Comparison of ENCODE assay signal across 30 cellular contexts in genomic region chr6:93136111-93136510, GRCh38.
"Had no signal": no experiment of that assay in that cellular context is flagged by ENCODE, and none has a peak within 500 bp of the region (broad histone marks: within the 10 kb centered on the region; RNA-seq: fewer than 3 reads in every experiment).

No MANE protein-coding gene starts in this region.

- H3K27ac ChIP-seq: brain microvascular endothelial cell, SJCRH30, SK-N-MC had no signal

- H3K9me3 ChIP-seq: SJCRH30 had no signal

- H3K4me3 ChIP-seq: K562, SJCRH30, SK-N-MC had no signal

- H3K36me3 ChIP-seq: brain microvascular endothelial cell, SJCRH30 had no signal

- H3K27me3 ChIP-seq: brain microvascular endothelial cell, SJCRH30 had no signal

- DNase-seq: activated B cell treated with CpG ODN at 0.5 μM for 24 hours; activated CD4-positive, alpha-beta T cell treated with anti-CD3 and anti-CD28 coated beads for 1 hour; activated CD4-positive, alpha-beta T cell treated with anti-CD3 and anti-CD28 coated beads, Interleukin-2, amount 10 ng/mL, durations not matched to agents 24 days and 14 days; activated CD4-positive, alpha-beta T cell treated with anti-CD3 and anti-CD28 coated beads, Interleukin-2, amount 50 U/mL, for 4 hours; activated CD8-positive, alpha-beta T cell treated with anti-CD3 and anti-CD28 coated beads for 36 hours; activated effector memory CD4-positive, alpha-beta T cell treated with anti-CD3 and anti-CD28 coated beads, Interleukin-2, amount 50 U/mL, for 16 hours; activated naive CD4-positive, alpha-beta T cell; activated naive CD4-positive, alpha-beta T cell treated with anti-CD3 and anti-CD28 coated beads, Interleukin-2, amount 50 U/mL, for 16 hours; activated naive CD8-positive, alpha-beta T cell treated with anti-CD3 and anti-CD28 coated beads for 36 hours; activated T-cell treated with anti-CD3 and anti-CD28 coated beads, Interleukin-2, amount 50 U/mL, for 1 hour; activated T-cell treated with anti-CD3 and anti-CD28 coated beads, Interleukin-2, amount 50 U/mL, for 72 hours; amniotic stem cell; aorta; brain microvascular endothelial cell; central memory CD4-positive, alpha-beta T cell; NCI-H1092; NCI-H1417; NCI-H146; NCI-H187; NCI-H2029 treated with DMSO at 0.1 percent for 48 hours; NCI-H2107; NCI-H2171; NCI-H510A; NCI-H526; NCI-H774; SHP77; T1000 had no signal

- H3K4me1 ChIP-seq: SJCRH30 had no signal
